Comparison of ENCODE assay signal across 8 cellular contexts in genomic region chr3:161221881-161222600, GRCh38.
A peak's percentile ranks its signal among the peaks of the same experiment; 100 is the strongest.
DNase-seq lines count a peak whose midpoint lies in the region; ATAC-seq and TF ChIP-seq lines count a peak whose summit lies in the region.

No MANE protein-coding gene starts in this region.

- peak overlapping the region; percentile 86 for H3K4me3 ChIP-seq in WERI-Rb-1 (ENCODE audit: low read depth, low read length)
- H3K4me3 ChIP-seq in foreskin fibroblast (ENCODE audit: low read depth in 1 of 2, low read length in 2 of 2) = peak overlapping the region; percentile 77 to 98
- H3K4me3 ChIP-seq in neutrophil (ENCODE audit: low read depth in 1 of 2, low read length in 1 of 2) = peak overlapping the region; percentile 83 to 89

- TF ChIP-seq CTCF in WERI-Rb-1 (IDR thresholded peaks at IDR 0.05; ENCODE audit: low read depth, low read length) = no peak
- TF ChIP-seq CTCF in foreskin fibroblast (IDR thresholded peaks at IDR 0.05; ENCODE audit: low read depth, low read length) = no peak
- no peak for TF ChIP-seq CTCF in neutrophil (IDR thresholded peaks at IDR 0.05)

- ATAC-seq in GM21526 (IDR thresholded peaks at IDR 0.05; ENCODE audit: low FRiP score, unreplicated experiment) = no peak
- ATAC-seq in GM19452 (IDR thresholded peaks at IDR 0.05; ENCODE audit: unreplicated experiment) = no peak

- H3K4me1 ChIP-seq in neutrophil (ENCODE audit: control insufficient read depth in 1 of 2, insufficient read depth in 1 of 2, low read depth in 1 of 2, low read length in 1 of 2) = peaks cover 23% of the 10 kb centered on the region in 2 experiments

- DNase-seq in NCI-H2081 (lab: John Stamatoyannopoulos, UW) (peak; percentile 18 to 32), NCI-H2081 treated with DMSO at 0.1 percent for 48 hours (lab: John Stamatoyannopoulos, UW) (no peak), KG1 (lab: John Stamatoyannopoulos, UW) (peak; percentile 12), WERI-Rb-1 (no peak), foreskin fibroblast (peak in 1 of 2 donors; percentile 41)

- H3K27ac ChIP-seq in WERI-Rb-1 (peak overlapping the region; percentile 94), neutrophil (peak overlapping the region; percentile 85)

- H3K27me3 ChIP-seq in WERI-Rb-1 (ENCODE audit: insufficient read depth, low read depth, severe bottlenecking) (no peaks in the 10 kb centered on the region), neutrophil (no peaks in the 10 kb centered on the region)

- H3K9me3 ChIP-seq in WERI-Rb-1 (ENCODE audit: severe bottlenecking) (peaks cover 4% of the 10 kb centered on the region), neutrophil (no peaks in the 10 kb centered on the region)

- H3K36me3 ChIP-seq in WERI-Rb-1 (peaks cover 31% of the 10 kb centered on the region), neutrophil (peaks cover 21% of the 10 kb centered on the region)

Comparison
In these comparisons a context has a peak if more than half of its experiments do, and no peak if none do; other contexts are left out.
1. DNase-seq: peak in NCI-H2081 (2 of 2) and KG1 (single experiment); none in NCI-H2081 treated with DMSO at 0.1 percent for 48 hours (single experiment) and WERI-Rb-1 (single experiment).
2. Peak in every context shown above with its lines, with median percentiles within 50 percentile points of each other: H3K4me3 ChIP-seq.